ENCODE assay signal across 8 cellular contexts in genomic region chr6:30914076-30914853, GRCh38. TPM values are rescaled to one million over a fixed set of nuclear protein-coding genes. Genes with fewer than 3 reads are reported as not detected.
DNase-seq lines count a peak whose midpoint lies in the region; ATAC-seq lines count a peak whose summit lies in the region.

Gene VARS2 (plus strand): TSS chr6:30914238. CDS start chr6:30914837, 599 bp downstream.

- peaks cover 2% of the 10 kb centered on the region for H3K36me3 Mint-ChIP-seq in IgD-negative memory B cell

- no peaks in the 10 kb centered on the region for H3K9me3 ChIP-seq in esophagus (ENCODE audit: control insufficient read depth in 2 of 2, insufficient read depth in 1 of 2, low read depth in 1 of 2, low read length in 1 of 2)
- H3K9me3 ChIP-seq in muscle layer of duodenum (ENCODE audit: control insufficient read depth in 1 of 2, low read length in 2 of 2): no peaks in the 10 kb centered on the region

- peak; percentile 91 for DNase-seq in DMS153 (lab: John Stamatoyannopoulos, UW)
- peak; percentile 51 for DNase-seq in OCI-M2 (lab: John Stamatoyannopoulos, UW; ENCODE audit: unreplicated experiment)
- DNase-seq in activated T-cell treated with anti-CD3 and anti-CD28 coated beads, Interleukin-2, amount 50 U/mL, for 1 hour: peak; percentile 92
- DNase-seq in stimulated activated CD8-positive, alpha-beta memory T cell treated with anti-CD3 and anti-CD28 coated beads, Interleukin-7, amount 100 ng/mL, for 48 hours (ENCODE audit: extremely low read depth in 1 of 2, low read depth in 1 of 2): peak; percentile 76 to 84

- peak within 1 kb of the TSS; percentile 57 to 58 for H3K4me3 ChIP-seq in esophagus (ENCODE audit: low read depth in 1 of 2, low read length in 2 of 2)
- peak within 1 kb of the TSS; percentile 75 to 80 for H3K4me3 ChIP-seq in muscle layer of duodenum (ENCODE audit: low read depth in 1 of 2, low read length in 2 of 2)

- peak within 1 kb of the TSS; percentile 91 to 97 for H3K27ac ChIP-seq in esophagus (ENCODE audit: low read depth in 2 of 2, low read length in 1 of 2)
- H3K27ac ChIP-seq in muscle layer of duodenum (ENCODE audit: low read length): peak within 1 kb of the TSS; percentile 93

- no peaks in the 10 kb centered on the region for H3K27me3 Mint-ChIP-seq in IgD-negative memory B cell

- H3K36me3 ChIP-seq in esophagus (ENCODE audit: control insufficient read depth in 2 of 2, insufficient read depth in 2 of 2, low read length in 1 of 2) (peaks cover 0 to 15% of the 10 kb centered on the region in 2 donors), muscle layer of duodenum (ENCODE audit: control insufficient read depth in 1 of 2, insufficient read depth in 2 of 2, low read length in 2 of 2) (peaks cover 37 to 43% of the 10 kb centered on the region in 2 donors)

- H3K9me3 Mint-ChIP-seq in IgD-negative memory B cell: no peaks in the 10 kb centered on the region

- peak within 1 kb of the TSS; percentile 18 to 90 (median 31) for H3K27ac Mint-ChIP-seq in IgD-negative memory B cell

- WGBS in esophagus, 2 donors: 0 to 1% methylated on average over 51 to 52 of the region's 52 CpGs

- no peaks in the 10 kb centered on the region for H3K27me3 ChIP-seq in esophagus (ENCODE audit: control insufficient read depth in 1 of 2, insufficient read depth in 2 of 2, low read length in 2 of 2)
- H3K27me3 ChIP-seq in muscle layer of duodenum (ENCODE audit: low read depth, low read length): no peaks in the 10 kb centered on the region

- H3K4me3 Mint-ChIP-seq in IgD-negative memory B cell: peak within 1 kb of the TSS; percentile 94 to 98 (median 96)

- peaks cover 8 to 14% (median 11%) of the 10 kb centered on the region in 3 donors for H3K4me1 Mint-ChIP-seq in IgD-negative memory B cell

- peak; percentile 79 for ATAC-seq in GM21515 (IDR thresholded peaks at IDR 0.05; ENCODE audit: unreplicated experiment)

- H3K4me1 ChIP-seq in esophagus (ENCODE audit: control insufficient read depth in 2 of 2, insufficient read depth in 2 of 2, low read length in 1 of 2): peaks cover 0 to 2% of the 10 kb centered on the region in 2 donors
- peaks cover 15 to 22% of the 10 kb centered on the region in 2 donors for H3K4me1 ChIP-seq in muscle layer of duodenum (ENCODE audit: control insufficient read depth in 1 of 2, insufficient read depth in 2 of 2, low read length in 2 of 2)

RNA-seq across cellular contexts. Expression of gene VARS2, which starts in this region (rescaled TPM):
- polyA plus RNA-seq in IgD-negative memory B cell (26.0 TPM), esophagus (10 to 100 TPM; 30.0 to 81.5 TPM)

Comparison
In these comparisons a context has a peak if more than half of its experiments do, and no peak if none do; other contexts are left out.
1. Peak in every context shown above with its lines: DNase-seq, ATAC-seq, H3K4me3 ChIP-seq and H3K27ac ChIP-seq.